13 cellular contexts compared by ENCODE assay signal in genomic region chr6:33116881-33117711, GRCh38. TPM values are rescaled to one million over a fixed set of nuclear protein-coding genes. Genes with fewer than 3 reads are reported as not detected.
DNase-seq lines count a peak whose midpoint lies in the region; ATAC-seq and TF ChIP-seq lines count a peak whose summit lies in the region.
"Had no signal": no experiment of that assay in that cellular context is flagged by ENCODE, and none has a peak within 500 bp of the region (broad histone marks: within the 10 kb centered on the region; RNA-seq: fewer than 3 reads in every experiment).

No MANE protein-coding gene starts in this region.

- no peak overlapping the region for H4K91ac ChIP-seq in H9 (ENCODE audit: insufficient read length, low read depth, low read length)

- H4K20me1 ChIP-seq in H9 (ENCODE audit: control insufficient read depth, insufficient read depth, insufficient read length), result no peaks in the 10 kb centered on the region

- H3K4me1 Mint-ChIP-seq in Calu3 (ENCODE audit: low read depth, unreplicated experiment), result no peaks in the 10 kb centered on the region
- peaks cover 64 to 68% of the 10 kb centered on the region in 2 experiments for H3K4me1 Mint-ChIP-seq in H9
- peaks cover 22% of the 10 kb centered on the region for H3K4me1 Mint-ChIP-seq in brain
- H3K4me1 Mint-ChIP-seq in naive thymus-derived CD8-positive, alpha-beta T cell, result peaks cover 15 to 53% (median 22%) of the 10 kb centered on the region in 4 donors
- H3K4me1 Mint-ChIP-seq in CD8-positive, alpha-beta T cell (ENCODE audit: low read depth), result peaks cover 18% of the 10 kb centered on the region

- H3K23me2 ChIP-seq in H9 (ENCODE audit: insufficient read length, low read depth, low read length, poor library complexity, severe bottlenecking), result peaks cover 16% of the 10 kb centered on the region

- no peak overlapping the region for H3K23ac ChIP-seq in H9 (ENCODE audit: insufficient read length, low read depth, low read length)

- no peak overlapping the region for H2BK12ac ChIP-seq in H9 (ENCODE audit: insufficient read length, low read depth, low read length)

- ATAC-seq in naive thymus-derived CD8-positive, alpha-beta T cell, result no peak
- ATAC-seq in HG03354 (IDR thresholded peaks at IDR 0.05; ENCODE audit: poor library complexity, severe bottlenecking, unreplicated experiment) (no peak), HG03571 (IDR thresholded peaks at IDR 0.05; ENCODE audit: unreplicated experiment) (no peak)
- no peak for ATAC-seq in CD8-positive, alpha-beta T cell
- ATAC-seq: left lobe of liver had no signal

- no peaks in the 10 kb centered on the region for H3K9me3 ChIP-seq in H9 (ENCODE audit: control insufficient read depth, low read depth, low read length)
- H3K9me3 ChIP-seq in CD8-positive, alpha-beta T cell (ENCODE audit: low read length), result no peaks in the 10 kb centered on the region
- H3K9me3 ChIP-seq: psoas muscle had no signal

- peak overlapping the region; percentile 4 for H3K4me3 Mint-ChIP-seq in Calu3 (ENCODE audit: low read depth, unreplicated experiment)
- peak overlapping the region; percentile 92 to 94 for H3K4me3 Mint-ChIP-seq in H9
- peak overlapping the region; percentile 80 to 87 (median 86) for H3K4me3 Mint-ChIP-seq in brain
- H3K4me3 Mint-ChIP-seq in naive thymus-derived CD8-positive, alpha-beta T cell, result peak overlapping the region in 9 of 10 donors; percentile 7 to 68 (median 24)
- H3K4me3 Mint-ChIP-seq in CD8-positive, alpha-beta T cell, result no peak overlapping the region

- H3K14ac ChIP-seq in H9 (ENCODE audit: insufficient read depth, low read length), result peak overlapping the region; percentile 73

- no peak overlapping the region; the same call in 1 of the 2 replicates for H2BK15ac ChIP-seq in H9 (ENCODE audit: low read depth, low read length)

- BruUV-seq in Calu3 (replicated peaks; lab: Mats Ljungman, UMichigan), result no TSS peak

- H3K4me1 ChIP-seq in H9 (ENCODE audit: insufficient read depth, low read length), result peaks cover 9% of the 10 kb centered on the region; the same call in 1 of the 2 replicates
- no peaks in the 10 kb centered on the region for H3K4me1 ChIP-seq in CD8-positive, alpha-beta T cell (ENCODE audit: insufficient read depth, low read length)
- H3K4me1 ChIP-seq: psoas muscle had no signal

- peaks cover 19% of the 10 kb centered on the region; the same call in 1 of the 2 replicates for H3K79me2 ChIP-seq in H9 (ENCODE audit: insufficient read depth, low read length)

- no peak overlapping the region for H3K4me3 ChIP-seq in CD8-positive, alpha-beta T cell (ENCODE audit: low read depth, low read length)
- H3K4me3 ChIP-seq: psoas muscle had no signal

- H3K27ac Mint-ChIP-seq in Calu3 (ENCODE audit: unreplicated experiment) (no peak overlapping the region), H9 (peak overlapping the region; percentile 92 to 100 (median 98)), brain (peak overlapping the region; percentile 40 to 94 (median 67))
- no peak overlapping the region for H3K27ac Mint-ChIP-seq in naive thymus-derived CD8-positive, alpha-beta T cell
- H3K27ac Mint-ChIP-seq in CD8-positive, alpha-beta T cell, result no peak overlapping the region

- no peak overlapping the region for H4K5ac ChIP-seq in H9 (ENCODE audit: insufficient read length, low read depth, low read length)

- H3K36me3 Mint-ChIP-seq in Calu3 (ENCODE audit: insufficient read depth, unreplicated experiment) (no peaks in the 10 kb centered on the region), H9 (ENCODE audit: insufficient read depth in 1 of 3, low read depth in 3 of 3) (peaks cover 4 to 5% (median 4%) of the 10 kb centered on the region in 3 experiments), brain (peaks cover 4% of the 10 kb centered on the region)
- H3K36me3 Mint-ChIP-seq in naive thymus-derived CD8-positive, alpha-beta T cell, result no peaks in the 10 kb centered on the region
- H3K36me3 Mint-ChIP-seq in CD8-positive, alpha-beta T cell, result no peaks in the 10 kb centered on the region

- CTCF ChIA-PET in Calu3 (lab: Charles Lee), result interaction anchor here (1.2 kb wide), 1 partner anchor 9 kb away, joined by 5 read pairs; no protein-coding TSS in a partner anchor
- CTCF ChIA-PET in CD8-positive, alpha-beta T cell (lab: Charles Lee), result interaction anchor here (1.2 to 7.0 kb wide), 5 partner anchors 9 to 131 kb away, joined by 3 to 59 read pairs (median 5); no protein-coding TSS in a partner anchor

- DNase-seq in Calu3 (peak; percentile 13), H9 (peak; percentile 74), NOMO-1 (lab: John Stamatoyannopoulos, UW; ENCODE audit: unreplicated experiment in 2 of 2) (no peak)
- no peak for DNase-seq in naive thymus-derived CD8-positive, alpha-beta T cell
- DNase-seq in CD8-positive, alpha-beta T cell, result no peak
- DNase-seq: activated CD4-positive, alpha-beta T cell treated with anti-CD3 and anti-CD28 coated beads for 1 hour; GDM1; NCI-H1694 treated with DMSO at 0.1 percent for 48 hours; psoas muscle had no signal

- H3K9ac ChIP-seq in H9 (ENCODE audit: extremely low read depth, insufficient read length, low read length), result peak overlapping the region; percentile 69

- no peak overlapping the region for H2BK20ac ChIP-seq in H9 (ENCODE audit: low read depth, low read length, poor library complexity, severe bottlenecking)

- H2AFZ ChIP-seq in H9 (ENCODE audit: low read length), result no peak overlapping the region

- no peak overlapping the region for H3T11ph ChIP-seq in H9 (ENCODE audit: low read length)

- H3K4me2 ChIP-seq in H9 (ENCODE audit: insufficient read depth, insufficient read length, low read length), result peak overlapping the region; percentile 73

- H2AK5ac ChIP-seq in H9 (ENCODE audit: insufficient read length, low read length), result no peak overlapping the region

- no peak overlapping the region for H2BK5ac ChIP-seq in H9 (ENCODE audit: insufficient read length, low read length)

- no peak overlapping the region for H4K8ac ChIP-seq in H9 (replicated peaks; ENCODE audit: insufficient read length, low read depth, low read length)

- no peaks in the 10 kb centered on the region for H3K79me1 ChIP-seq in H9 (ENCODE audit: insufficient read depth, low read depth, low read length, poor library complexity, severe bottlenecking)

- intact Hi-C loops in Calu3 (cut with micrococcal nuclease; ENCODE audit: unreplicated experiment), result loop anchor here (5.0 kb wide), 1 partner anchor 45 kb away; no protein-coding TSS in a partner anchor
- intact Hi-C loops in CD8-positive, alpha-beta T cell (cut with DNase I, micrococcal nuclease), result loop anchor here (5.0 kb wide), 2 partner anchors 80 to 310 kb away; no protein-coding TSS in a partner anchor

- H3K18ac ChIP-seq in H9 (ENCODE audit: insufficient read length, low read depth, low read length), result peak overlapping the region; percentile 89

- peaks cover 92% of the 10 kb centered on the region for H3K27me3 Mint-ChIP-seq in Calu3 (ENCODE audit: unreplicated experiment)
- peaks cover 2% of the 10 kb centered on the region for H3K27me3 Mint-ChIP-seq in H9 (ENCODE audit: low read depth)
- peaks cover 48% of the 10 kb centered on the region for H3K27me3 Mint-ChIP-seq in brain
- peaks cover 30 to 63% (median 50%) of the 10 kb centered on the region in 5 donors for H3K27me3 Mint-ChIP-seq in naive thymus-derived CD8-positive, alpha-beta T cell
- peaks cover 58% of the 10 kb centered on the region for H3K27me3 Mint-ChIP-seq in CD8-positive, alpha-beta T cell (ENCODE audit: low read depth)

- WGBS in H9 (ENCODE audit: extremely low coverage, insufficient read length, low lambda C conversion rate), result no CpG with 5 or more reads among the region's 31 CpGs

- no peaks in the 10 kb centered on the region for H3K36me3 ChIP-seq in CD8-positive, alpha-beta T cell (ENCODE audit: insufficient read depth, low read length)

- no peak overlapping the region for H3K56ac ChIP-seq in H9 (ENCODE audit: insufficient read length, low read depth, low read length)

- peak overlapping the region; percentile 77 for H3K27ac ChIP-seq in H9 (ENCODE audit: insufficient read length, low read depth, low read length)
- H3K27ac ChIP-seq in CD8-positive, alpha-beta T cell (ENCODE audit: low read depth, low read length), result no peak overlapping the region
- H3K27ac ChIP-seq: psoas muscle had no signal

- H3K9me3 Mint-ChIP-seq in Calu3 (ENCODE audit: low read depth, unreplicated experiment) (no peaks in the 10 kb centered on the region), H9 (peaks cover 0 to 4% of the 10 kb centered on the region in 2 experiments; a peak in 2 of 5 replicates), brain (peaks cover 0 to 4% (median 0%) of the 10 kb centered on the region in 5 experiments)
- H3K9me3 Mint-ChIP-seq in naive thymus-derived CD8-positive, alpha-beta T cell, result no peaks in the 10 kb centered on the region
- H3K9me3 Mint-ChIP-seq in CD8-positive, alpha-beta T cell, result no peaks in the 10 kb centered on the region

- no peak overlapping the region for H3K4ac ChIP-seq in H9 (ENCODE audit: low read depth, low read length)

- no peak overlapping the region for H2BK120ac ChIP-seq in H9 (ENCODE audit: low read depth, low read length, poor library complexity, severe bottlenecking)

- POLR2A ChIA-PET in naive thymus-derived CD8-positive, alpha-beta T cell (lab: Charles Lee), result no interaction called here
- POLR2A ChIA-PET in CD8-positive, alpha-beta T cell (lab: Charles Lee), result interaction anchor here (0.9 kb wide), 1 partner anchor 131 kb away, joined by 3 read pairs; no protein-coding TSS in a partner anchor

- H3K27me3 ChIP-seq in H9 (ENCODE audit: insufficient read depth, low read length), result no peaks in the 10 kb centered on the region
- H3K27me3 ChIP-seq in CD8-positive, alpha-beta T cell (ENCODE audit: insufficient read depth, low read length), result peaks cover 20% of the 10 kb centered on the region

- TF ChIP-seq CTCF in Calu3 (IDR thresholded peaks at IDR 0.05; ENCODE audit: unreplicated experiment) (no peak), H9 (conservative IDR thresholded peaks at IDR 0.05) (no peak), brain (conservative IDR thresholded peaks at IDR 0.05) (no peak)
- no peak for TF ChIP-seq CTCF in CD8-positive, alpha-beta T cell (IDR thresholded peaks at IDR 0.05)

RNA-seq across cellular contexts. Expression of gene HLA-DPB1, which starts 41.3 kb away (rescaled TPM):
- 12.0 and 18.3 TPM in 2 replicates for total RNA-seq in Calu3 (2022)
- total RNA-seq in H9 (2021), result 23.4 and 23.6 TPM in 2 replicates
- polyA plus RNA-seq in brain (ENCODE audit: insufficient read depth, low read depth, low replicate concordance), result 32.1 TPM
- 10 to 100 TPM; 42.8 to 44.0 TPM for total RNA-seq in naive thymus-derived CD8-positive, alpha-beta T cell
- polyA plus RNA-seq in naive thymus-derived CD8-positive, alpha-beta T cell, result 100 to 1,000 TPM in 2 of 3 donors, 10 to 100 TPM in 1; 62.2 to 228 (median 186) TPM
- 10 to 100 TPM; 55.3 to 58.6 TPM for total RNA-seq in CD8-positive, alpha-beta T cell

RNA-seq across cellular contexts. Expression of gene HLA-DPA1, which starts 43.6 kb away (rescaled TPM):
- total RNA-seq in Calu3 (2022) (29.2 and 46.4 TPM in 2 replicates), H9 (2021) (2.6 and 4.0 TPM in 2 replicates)
- polyA plus RNA-seq in brain (ENCODE audit: insufficient read depth, low read depth, low replicate concordance), result 56.8 TPM
- 10 to 100 TPM; 32.6 to 35.9 TPM for total RNA-seq in naive thymus-derived CD8-positive, alpha-beta T cell
- 100 to 1,000 TPM in 1 of 3 donors, 10 to 100 TPM in 2; 19.5 to 121 (median 77.1) TPM for polyA plus RNA-seq in naive thymus-derived CD8-positive, alpha-beta T cell
- total RNA-seq in CD8-positive, alpha-beta T cell, result 10 to 100 TPM; 40.5 to 45.7 TPM

Comparison
In these comparisons a context has a peak if more than half of its experiments do, and no peak if none do; other contexts are left out.
1. DNase-seq: peak in Calu3 (single experiment) and H9 (single experiment); none in naive thymus-derived CD8-positive, alpha-beta T cell (0 of 10), CD8-positive, alpha-beta T cell (0 of 7) and NOMO-1 (0 of 2).
2. H3K27ac Mint-ChIP-seq: peak in H9 (3 of 3) and brain (5 of 5); none in Calu3 (single experiment), naive thymus-derived CD8-positive, alpha-beta T cell (0 of 10) and CD8-positive, alpha-beta T cell (single experiment).